11 cellular contexts compared by ENCODE assay signal in genomic region chr2:71742953-71743601, GRCh38.
DNase-seq lines count a peak whose midpoint lies in the region; TF ChIP-seq lines count a peak whose summit lies in the region.
"Had no signal": no experiment of that assay in that cellular context is flagged by ENCODE, and none has a peak within 500 bp of the region (broad histone marks: within the 10 kb centered on the region; RNA-seq: fewer than 3 reads in every experiment).

No MANE protein-coding gene starts in this region.

- CTCF ChIA-PET in GM10248 (lab: Yijun Ruan, JAX), result no interaction called here

- peak overlapping the region; percentile 61 to 75 (median 66) for H3K27ac ChIP-seq in esophagus muscularis mucosa (replicated peaks in 1 of 4)
- H3K27ac ChIP-seq in neuronal stem cell (replicated peaks; ENCODE audit: low read length), result no peak overlapping the region
- H3K27ac ChIP-seq in endodermal cell (ENCODE audit: low read depth, low read length), result no peak overlapping the region
- H3K27ac ChIP-seq: HL-60 had no signal

- H3K9me3 ChIP-seq in esophagus muscularis mucosa, result peaks cover 0 to 12% (median 0%) of the 10 kb centered on the region in 4 donors
- H3K9me3 ChIP-seq in neuronal stem cell (replicated peaks in 1 of 2; ENCODE audit: control insufficient read depth in 2 of 2, insufficient read depth in 1 of 2, low read depth in 1 of 2, low read length in 2 of 2), result peaks cover 0 to 3% of the 10 kb centered on the region in 2 donors
- peaks cover 4% of the 10 kb centered on the region for H3K9me3 ChIP-seq in endodermal cell (ENCODE audit: control insufficient read depth, low read length)

- POLR2A ChIA-PET in GM10248 (lab: Yijun Ruan, JAX), result no interaction called here

- TF ChIP-seq CTCF in AG09319 (IDR thresholded peaks at IDR 0.05; ENCODE audit: low read depth, low read length) (no peak), esophagus muscularis mucosa (IDR thresholded peaks at IDR 0.05) (peak in 1 of 3 experiments; percentile 7), GM10248 (IDR thresholded peaks at IDR 0.05; ENCODE audit: control extremely low read depth, extremely low read depth, low read depth, missing control alignments) (no peak), endodermal cell (conservative IDR thresholded peaks at IDR 0.05) (no peak)

- H4K8ac ChIP-seq in neuronal stem cell (ENCODE audit: low read depth, low read length), result no peak overlapping the region

- DNase-seq in AG09319 (ENCODE audit: extremely low read depth, low read depth) (peak; percentile 65), MV-4-11 (lab: John Stamatoyannopoulos, UW) (peak; percentile 37), esophagus muscularis mucosa (ENCODE audit: extremely low spot score) (peak; percentile 95), neuronal stem cell (ENCODE audit: low spot score) (no peak), cerebellar nuclear complex (lab: John Stamatoyannopoulos, UW) (no peak), GM10248 (ENCODE audit: extremely low spot score) (no peak), endodermal cell (no peak)
- no peak for DNase-seq in activated CD4-positive, alpha-beta T cell treated with anti-CD3 and anti-CD28 coated beads, Interleukin-2, amount 50 U/mL, for 48 hours
- DNase-seq: activated CD4-positive, alpha-beta T cell treated with anti-CD3 and anti-CD28 coated beads, Interleukin-2, amount 50 U/mL, for 1 hour had no signal

- no peak overlapping the region for H2BK15ac ChIP-seq in neuronal stem cell (ENCODE audit: low read length)

- H3K4me1 ChIP-seq in esophagus muscularis mucosa, result peaks cover 31 to 48% (median 43%) of the 10 kb centered on the region in 4 donors
- no peaks in the 10 kb centered on the region for H3K4me1 ChIP-seq in neuronal stem cell (ENCODE audit: control insufficient read depth in 2 of 2, insufficient read depth in 1 of 2, low read depth in 1 of 2, low read length in 2 of 2)
- H3K4me1 ChIP-seq in endodermal cell (ENCODE audit: control insufficient read depth, insufficient read depth, low read length), result no peaks in the 10 kb centered on the region

- H3K27me3 Mint-ChIP-seq in endodermal cell (ENCODE audit: insufficient read depth), result no peaks in the 10 kb centered on the region

- no peak for TF ChIP-seq POLR2A in esophagus muscularis mucosa (IDR thresholded peaks at IDR 0.05; ENCODE audit: low read depth)

- H3K4me3 ChIP-seq in esophagus muscularis mucosa (no peak overlapping the region), neuronal stem cell (ENCODE audit: low read length in 2 of 2) (no peak overlapping the region), endodermal cell (ENCODE audit: low read length) (no peak overlapping the region)

- H3K36me3 ChIP-seq in esophagus muscularis mucosa (no peaks in the 10 kb centered on the region), neuronal stem cell (replicated peaks in 1 of 2; ENCODE audit: control insufficient read depth in 2 of 2, insufficient read depth in 2 of 2, low read length in 2 of 2) (no peaks in the 10 kb centered on the region), endodermal cell (ENCODE audit: control insufficient read depth, insufficient read depth, low read length) (no peaks in the 10 kb centered on the region)

- no peak for TF ChIP-seq EP300 in esophagus muscularis mucosa (IDR thresholded peaks at IDR 0.05)

- H2BK5ac ChIP-seq in neuronal stem cell (ENCODE audit: low read length), result no peak overlapping the region

- H3K9ac ChIP-seq in neuronal stem cell (ENCODE audit: low read depth, low read length, poor library complexity) (no peak overlapping the region), endodermal cell (ENCODE audit: extremely low read depth, low read length, poor library complexity, severe bottlenecking) (no peak overlapping the region)

- no peak overlapping the region for H2AK5ac ChIP-seq in neuronal stem cell (ENCODE audit: low read depth, low read length)

- no peak overlapping the region for H3K27ac Mint-ChIP-seq in endodermal cell
- H3K27ac Mint-ChIP-seq: stimulated activated naive CD8-positive, alpha-beta T cell treated with anti-CD3 and anti-CD28 coated beads, Interleukin-15, Interleukin-2, amounts not matched to agents 100 ng/mL and 50 ng/mL, for 24 hours had no signal

- H4K91ac ChIP-seq in neuronal stem cell (ENCODE audit: low read depth, low read length, poor library complexity), result no peak overlapping the region

- H3K4me2 ChIP-seq in neuronal stem cell (ENCODE audit: insufficient read depth, low read length, poor library complexity, severe bottlenecking), result no peak overlapping the region

- peak overlapping the region; percentile 42 for H3K18ac ChIP-seq in neuronal stem cell (ENCODE audit: low read length)

- H3K4ac ChIP-seq in neuronal stem cell (ENCODE audit: low read length), result no peak overlapping the region

- H3K4me1 Mint-ChIP-seq in endodermal cell, result peaks cover 2% of the 10 kb centered on the region

- H2BK12ac ChIP-seq in neuronal stem cell (ENCODE audit: low read length), result no peak overlapping the region

- H3K79me1 ChIP-seq in neuronal stem cell (ENCODE audit: low read depth, low read length), result no peaks in the 10 kb centered on the region

- intact Hi-C loops in esophagus muscularis mucosa (cut with DNase I), result no loop called here

- no peak overlapping the region for H2BK120ac ChIP-seq in neuronal stem cell (ENCODE audit: low read depth, low read length)

- H3K27me3 ChIP-seq in esophagus muscularis mucosa (no peaks in the 10 kb centered on the region), neuronal stem cell (ENCODE audit: control insufficient read depth in 3 of 3, insufficient read depth in 3 of 3, low read depth in 1 of 3, low read length in 3 of 3) (no peaks in the 10 kb centered on the region), endodermal cell (ENCODE audit: control insufficient read depth, insufficient read depth, low read length, poor library complexity, severe bottlenecking) (peaks cover 5% of the 10 kb centered on the region)

- 65% methylated on average over 15 of the region's 16 CpGs for WGBS in esophagus muscularis mucosa
- no CpG with 5 or more reads among the region's 16 CpGs for WGBS in neuronal stem cell (ENCODE audit: extremely low coverage in 2 of 2, insufficient read length in 2 of 2, insufficient replicate concordance in 1 of 2), 2 donors
- WGBS in endodermal cell (ENCODE audit: insufficient coverage in 1 of 2, insufficient read length in 1 of 2), 2 experiments, result 90% methylated on average over 9 to 16 of the region's 16 CpGs

- no peak overlapping the region for H2AFZ ChIP-seq in neuronal stem cell (ENCODE audit: low read length)

- no peak overlapping the region for H3K23ac ChIP-seq in neuronal stem cell (ENCODE audit: low read depth, low read length, poor library complexity)

- H3K36me3 Mint-ChIP-seq in endodermal cell (ENCODE audit: low read depth), result no peaks in the 10 kb centered on the region

- H3K4me3 Mint-ChIP-seq in endodermal cell, result no peak overlapping the region
- H3K4me3 Mint-ChIP-seq: stimulated activated naive CD8-positive, alpha-beta T cell treated with anti-CD3 and anti-CD28 coated beads, Interleukin-15, Interleukin-2, amounts not matched to agents 100 ng/mL and 50 ng/mL, for 24 hours had no signal

- peaks cover 6% of the 10 kb centered on the region for H3K9me3 Mint-ChIP-seq in endodermal cell

- H3K14ac ChIP-seq in neuronal stem cell (ENCODE audit: low read length), result no peak overlapping the region

Comparison
In these comparisons a context has a peak if more than half of its experiments do, and no peak if none do; other contexts are left out.
1. DNase-seq: peak in AG09319 (single experiment), MV-4-11 (single experiment) and esophagus muscularis mucosa (single experiment); none in neuronal stem cell (single experiment), cerebellar nuclear complex (0 of 2), GM10248 (single experiment), endodermal cell (single experiment) and activated CD4-positive, alpha-beta T cell treated with anti-CD3 and anti-CD28 coated beads, Interleukin-2, amount 50 U/mL, for 48 hours (0 of 2).
2. H3K27ac ChIP-seq: peak in esophagus muscularis mucosa (4 of 4); none in neuronal stem cell (single experiment) and endodermal cell (single experiment).